8 cellular contexts compared by ENCODE assay signal in genomic region chr19:43575156-43575950, GRCh38. TPM values are rescaled to one million over a fixed set of nuclear protein-coding genes. Genes with fewer than 3 reads are reported as not detected.
DNase-seq lines count a peak whose midpoint lies in the region; ATAC-seq and TF ChIP-seq lines count a peak whose summit lies in the region.

TSS of gene PINLYP (plus strand) at chr19:43575801. CDS start at chr19:43577192, 1,391 bp downstream.
TSS of gene XRCC1 (minus strand) at chr19:43575527. CDS start at chr19:43575458, 69 bp downstream.

- DNase-seq in NCI-H1092 treated with DMSO at 0.1 percent for 48 hours (lab: John Stamatoyannopoulos, UW) (peak; percentile 97), SKM-1 (lab: John Stamatoyannopoulos, UW; ENCODE audit: unreplicated experiment) (peak; percentile 83), head of caudate nucleus (peak; percentile 93 to 99 (median 98)), osteocyte (ENCODE audit: extremely low spot score, unreplicated experiment) (peak; percentile 98)
- peak; percentile 97 for DNase-seq in activated naive CD8-positive, alpha-beta T cell treated with anti-CD3 and anti-CD28 coated beads for 36 hours

- no peaks in the 10 kb centered on the region for H3K9me3 Mint-ChIP-seq in activated naive CD8-positive, alpha-beta T cell treated with anti-CD3 and anti-CD28 coated beads for 36 hours
- no peaks in the 10 kb centered on the region for H3K9me3 Mint-ChIP-seq in osteocyte (ENCODE audit: unreplicated experiment)

- no peaks in the 10 kb centered on the region for H3K27me3 ChIP-seq in thymus (ENCODE audit: control insufficient read depth, insufficient read depth)

- under 1% methylated on average over 51 of the region's 51 CpGs for WGBS in thymus

- H3K9me3 ChIP-seq in thymus (ENCODE audit: control insufficient read depth), result no peaks in the 10 kb centered on the region

- peaks cover 8% of the 10 kb centered on the region for H3K36me3 Mint-ChIP-seq in activated naive CD8-positive, alpha-beta T cell treated with anti-CD3 and anti-CD28 coated beads for 36 hours
- H3K36me3 Mint-ChIP-seq in osteocyte (ENCODE audit: unreplicated experiment), result peaks cover 5% of the 10 kb centered on the region

- no peaks in the 10 kb centered on the region for H3K27me3 Mint-ChIP-seq in activated naive CD8-positive, alpha-beta T cell treated with anti-CD3 and anti-CD28 coated beads for 36 hours
- no peaks in the 10 kb centered on the region for H3K27me3 Mint-ChIP-seq in osteocyte (ENCODE audit: unreplicated experiment)

- peaks cover 36% of the 10 kb centered on the region for H3K4me1 Mint-ChIP-seq in activated naive CD8-positive, alpha-beta T cell treated with anti-CD3 and anti-CD28 coated beads for 36 hours
- peaks cover 18% of the 10 kb centered on the region for H3K4me1 Mint-ChIP-seq in osteocyte (ENCODE audit: unreplicated experiment)

- H3K4me3 Mint-ChIP-seq in activated naive CD8-positive, alpha-beta T cell treated with anti-CD3 and anti-CD28 coated beads for 36 hours, result peak within 1 kb of the TSS; percentile 95
- H3K4me3 Mint-ChIP-seq in osteocyte (ENCODE audit: unreplicated experiment), result peak within 1 kb of the TSS; percentile 92

- H3K36me3 ChIP-seq in thymus (ENCODE audit: control insufficient read depth, insufficient read depth), result peaks cover 4% of the 10 kb centered on the region

- H3K27ac ChIP-seq in thymus (ENCODE audit: low read depth), result peak within 1 kb of the TSS; percentile 80

- H3K4me1 ChIP-seq in thymus (ENCODE audit: control insufficient read depth, insufficient read depth, low read length), result peaks cover 15% of the 10 kb centered on the region

- TF ChIP-seq CTCF in osteocyte (IDR thresholded peaks at IDR 0.05), result no peak

- H3K27ac Mint-ChIP-seq in activated naive CD8-positive, alpha-beta T cell treated with anti-CD3 and anti-CD28 coated beads for 36 hours, result peak within 1 kb of the TSS; percentile 90
- H3K27ac Mint-ChIP-seq in osteocyte (ENCODE audit: unreplicated experiment), result peak within 1 kb of the TSS; percentile 93

- intact Hi-C loops in head of caudate nucleus (cut with DNase I), result loop anchor here (1.0 kb wide), 1 partner anchor 21 kb away; the partner anchor contains the start of genes IRGQ and ZNF576

- peak within 1 kb of the TSS; percentile 96 for H3K4me3 ChIP-seq in GM08714 (ENCODE audit: low read length)
- H3K4me3 ChIP-seq in thymus (ENCODE audit: low read length), result peak within 1 kb of the TSS; percentile 65

- peak; percentile 97 for ATAC-seq in HG02610 (IDR thresholded peaks at IDR 0.05; ENCODE audit: unreplicated experiment)

RNA-seq across cellular contexts. Expression of gene PINLYP, which starts in this region (rescaled TPM):
- 10 to 100 TPM; 14.3 to 16.8 TPM for total RNA-seq in activated naive CD8-positive, alpha-beta T cell treated with anti-CD3 and anti-CD28 coated beads for 36 hours
- total RNA-seq in osteocyte, result 0.91 and 1.2 TPM in 2 replicates
- 12.3 TPM for polyA plus RNA-seq in thymus

RNA-seq across cellular contexts. Expression of gene XRCC1, which starts in this region (rescaled TPM):
- 10 to 100 TPM; 35.4 to 36.8 TPM for total RNA-seq in activated naive CD8-positive, alpha-beta T cell treated with anti-CD3 and anti-CD28 coated beads for 36 hours
- total RNA-seq in osteocyte, result 37.1 and 43.2 TPM in 2 replicates
- polyA plus RNA-seq in thymus, result 23.2 TPM

Comparison
In these comparisons a context has a peak if more than half of its experiments do, and no peak if none do; other contexts are left out.
1. Peak in every context shown above with its lines: DNase-seq, ATAC-seq, H3K4me3 ChIP-seq and H3K27ac ChIP-seq.